11 cellular contexts compared by ENCODE assay signal in the genomic region with DNA sequence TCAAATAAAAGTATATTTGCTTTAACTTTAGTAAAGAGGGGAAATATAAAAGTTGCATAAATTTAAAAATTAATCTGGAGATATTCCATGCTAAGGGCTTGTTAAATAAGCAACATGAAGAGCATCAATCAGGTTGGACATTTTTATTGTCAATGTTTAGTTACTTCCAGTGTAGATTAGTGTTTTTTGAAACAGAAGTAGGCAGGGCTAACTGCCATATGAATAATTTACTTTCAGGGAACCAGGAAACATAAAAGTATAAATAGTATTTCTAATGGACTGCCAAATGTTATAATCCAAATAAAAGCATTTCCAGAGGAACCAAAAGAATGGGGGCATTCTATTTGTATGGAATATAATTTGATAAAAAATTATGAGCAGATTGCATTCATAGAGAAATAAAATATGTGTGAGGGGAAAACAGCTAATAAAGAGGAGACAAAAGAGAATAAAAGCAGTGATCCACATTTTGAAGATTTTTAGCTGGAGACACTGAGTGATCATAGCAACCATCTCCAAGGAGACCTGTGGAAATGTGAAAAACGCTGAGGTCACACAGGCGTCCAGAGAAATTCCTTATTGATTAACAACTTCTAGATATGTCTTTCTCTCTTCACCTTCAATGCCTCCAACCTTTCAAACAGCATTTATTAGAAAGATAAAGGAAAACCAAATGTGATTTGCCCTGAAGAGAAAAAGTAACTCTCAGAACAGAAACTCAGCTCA.
A peak's percentile ranks its signal among the peaks of the same experiment; 100 is the strongest.
DNase-seq lines count a peak whose midpoint lies in the region; ATAC-seq and TF ChIP-seq lines count a peak whose summit lies in the region.
"Had no signal": no experiment of that assay in that cellular context is flagged by ENCODE, and none has a peak within 500 bp of the region (broad histone marks: within the 10 kb centered on the region; RNA-seq: fewer than 3 reads in every experiment).

No MANE protein-coding gene starts in this region.

- no peak for ATAC-seq in HG03280 (IDR thresholded peaks at IDR 0.05; ENCODE audit: unreplicated experiment)
- ATAC-seq in GM18907 (IDR thresholded peaks at IDR 0.05; ENCODE audit: unreplicated experiment) = no peak
- ATAC-seq: left ventricle myocardium superior had no signal

- CTCF ChIA-PET in activated CD4-positive, alpha-beta memory T cell treated with anti-CD3 and anti-CD28 coated beads, Interleukin-2, amount 10 ng/mL, durations not matched to agents 7 days and 5 days (lab: Charles Lee) = no interaction called here

- TF ChIP-seq POLR2A in suprapubic skin (IDR thresholded peaks at IDR 0.05) = no peak

- H3K9me3 ChIP-seq in SK-N-MC (ENCODE audit: low read depth, low read length) = no peaks in the 10 kb centered on the region
- no peaks in the 10 kb centered on the region for H3K9me3 ChIP-seq in suprapubic skin
- H3K9me3 ChIP-seq: testis had no signal

- TF ChIP-seq CTCF in fibroblast of the aortic adventitia (IDR thresholded peaks at IDR 0.05; ENCODE audit: insufficient read depth, low read length) (no peak), suprapubic skin (IDR thresholded peaks at IDR 0.05) (no peak)

- WGBS in suprapubic skin = 21% methylated on average over 2 of the region's 2 CpGs

- H3K36me3 Mint-ChIP-seq in activated CD4-positive, alpha-beta memory T cell treated with anti-CD3 and anti-CD28 coated beads, Interleukin-2, amount 10 ng/mL, durations not matched to agents 7 days and 5 days (ENCODE audit: low read depth) = no peaks in the 10 kb centered on the region

- no peaks in the 10 kb centered on the region for H3K27me3 Mint-ChIP-seq in activated CD4-positive, alpha-beta memory T cell treated with anti-CD3 and anti-CD28 coated beads, Interleukin-2, amount 10 ng/mL, durations not matched to agents 7 days and 5 days
- H3K27me3 Mint-ChIP-seq: dendritic cell treated with granulocyte-macrophage colony-stimulating factor and Interleukin-4, amounts not matched to agents 40 ng/mL and 50 ng/mL, for 4 days had no signal

- no peak overlapping the region for H3K4me3 Mint-ChIP-seq in activated CD4-positive, alpha-beta memory T cell treated with anti-CD3 and anti-CD28 coated beads, Interleukin-2, amount 10 ng/mL, durations not matched to agents 7 days and 5 days
- H3K4me3 Mint-ChIP-seq: dendritic cell treated with granulocyte-macrophage colony-stimulating factor and Interleukin-4, amounts not matched to agents 40 ng/mL and 50 ng/mL, for 4 days had no signal

- H3K9ac ChIP-seq in SK-N-MC (ENCODE audit: insufficient read length) = peak overlapping the region; percentile 43

- H3K27ac Mint-ChIP-seq in activated CD4-positive, alpha-beta memory T cell treated with anti-CD3 and anti-CD28 coated beads, Interleukin-2, amount 10 ng/mL, durations not matched to agents 7 days and 5 days = no peak overlapping the region

- H3K36me3 ChIP-seq in SK-N-MC (ENCODE audit: insufficient read depth, low read length) (no peaks in the 10 kb centered on the region), suprapubic skin (no peaks in the 10 kb centered on the region)

- H3K27ac ChIP-seq in SK-N-MC (peak overlapping the region; percentile 95), suprapubic skin (peak overlapping the region; percentile 74)
- H3K27ac ChIP-seq: testis had no signal

- H3K4me1 Mint-ChIP-seq in activated CD4-positive, alpha-beta memory T cell treated with anti-CD3 and anti-CD28 coated beads, Interleukin-2, amount 10 ng/mL, durations not matched to agents 7 days and 5 days = no peaks in the 10 kb centered on the region

- H3K27me3 ChIP-seq in suprapubic skin = no peaks in the 10 kb centered on the region
- H3K27me3 ChIP-seq: testis had no signal

- H3K9me3 Mint-ChIP-seq in activated CD4-positive, alpha-beta memory T cell treated with anti-CD3 and anti-CD28 coated beads, Interleukin-2, amount 10 ng/mL, durations not matched to agents 7 days and 5 days = no peaks in the 10 kb centered on the region
- H3K9me3 Mint-ChIP-seq: dendritic cell treated with granulocyte-macrophage colony-stimulating factor and Interleukin-4, amounts not matched to agents 40 ng/mL and 50 ng/mL, for 4 days had no signal

- POLR2A ChIA-PET in activated CD4-positive, alpha-beta memory T cell treated with anti-CD3 and anti-CD28 coated beads, Interleukin-2, amount 10 ng/mL, durations not matched to agents 7 days and 5 days (lab: Charles Lee) = no interaction called here

- H3K4me1 ChIP-seq in suprapubic skin = peaks cover 39% of the 10 kb centered on the region

- H3K4me3 ChIP-seq in SK-N-MC = peak overlapping the region; percentile 73
- no peak overlapping the region for H3K4me3 ChIP-seq in fibroblast of the aortic adventitia (ENCODE audit: low read depth, low read length)
- H3K4me3 ChIP-seq in suprapubic skin = no peak overlapping the region
- H3K4me3 ChIP-seq: testis had no signal

- no peak for TF ChIP-seq EP300 in suprapubic skin (IDR thresholded peaks at IDR 0.05)

- DNase-seq in NCI-H2029 (lab: John Stamatoyannopoulos, UW) (peak; percentile 21), NCI-H2029 treated with DMSO at 0.1 percent for 48 hours (lab: John Stamatoyannopoulos, UW) (no peak), SK-N-MC (ENCODE audit: low read depth, low spot score) (peak; percentile 73), fibroblast of the aortic adventitia (ENCODE audit: low read depth) (peak; percentile 74), suprapubic skin (ENCODE audit: low spot score in 2 of 2) (no peak)
- DNase-seq in activated CD4-positive, alpha-beta memory T cell treated with anti-CD3 and anti-CD28 coated beads, Interleukin-2, amount 10 ng/mL, durations not matched to agents 7 days and 5 days = no peak
- DNase-seq: left ventricle myocardium superior, testis had no signal

Comparison
In these comparisons a context has a peak if more than half of its experiments do, and no peak if none do; other contexts are left out.
1. DNase-seq: peak in NCI-H2029 (single experiment), SK-N-MC (single experiment) and fibroblast of the aortic adventitia (single experiment); none in NCI-H2029 treated with DMSO at 0.1 percent for 48 hours (single experiment), suprapubic skin (0 of 2) and activated CD4-positive, alpha-beta memory T cell treated with anti-CD3 and anti-CD28 coated beads, Interleukin-2, amount 10 ng/mL, durations not matched to agents 7 days and 5 days (single experiment).